Comparison of ENCODE assay signal across 1 cellular context in the genomic region with DNA sequence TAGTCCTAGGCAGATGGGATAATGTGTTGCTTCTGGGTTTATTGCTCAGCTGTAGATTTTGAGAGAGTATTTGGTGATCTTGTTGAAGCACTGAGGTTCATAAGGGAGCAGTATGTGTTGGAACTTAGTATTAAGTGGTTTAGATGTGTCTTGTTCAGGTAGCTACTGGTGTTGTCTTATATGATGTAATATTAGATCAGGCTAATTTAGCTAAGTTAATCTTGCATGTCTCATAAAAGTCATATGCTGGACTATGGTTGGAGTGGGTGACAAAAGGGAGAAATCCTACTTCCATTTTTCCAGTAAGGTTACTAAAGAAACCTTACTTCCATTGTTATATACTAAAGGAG.
TF ChIP-seq lines count a peak whose summit lies in the region.

No MANE protein-coding gene starts in this region.

TF ChIP-seq in SK-N-SH treated with all-trans-retinoic acid at 6 μM for 48 hours, 23 proteins besides CTCF, POLR2A, EP300 and RAD21 (continued from another document):
- TF ChIP-seq, protein P1, sequence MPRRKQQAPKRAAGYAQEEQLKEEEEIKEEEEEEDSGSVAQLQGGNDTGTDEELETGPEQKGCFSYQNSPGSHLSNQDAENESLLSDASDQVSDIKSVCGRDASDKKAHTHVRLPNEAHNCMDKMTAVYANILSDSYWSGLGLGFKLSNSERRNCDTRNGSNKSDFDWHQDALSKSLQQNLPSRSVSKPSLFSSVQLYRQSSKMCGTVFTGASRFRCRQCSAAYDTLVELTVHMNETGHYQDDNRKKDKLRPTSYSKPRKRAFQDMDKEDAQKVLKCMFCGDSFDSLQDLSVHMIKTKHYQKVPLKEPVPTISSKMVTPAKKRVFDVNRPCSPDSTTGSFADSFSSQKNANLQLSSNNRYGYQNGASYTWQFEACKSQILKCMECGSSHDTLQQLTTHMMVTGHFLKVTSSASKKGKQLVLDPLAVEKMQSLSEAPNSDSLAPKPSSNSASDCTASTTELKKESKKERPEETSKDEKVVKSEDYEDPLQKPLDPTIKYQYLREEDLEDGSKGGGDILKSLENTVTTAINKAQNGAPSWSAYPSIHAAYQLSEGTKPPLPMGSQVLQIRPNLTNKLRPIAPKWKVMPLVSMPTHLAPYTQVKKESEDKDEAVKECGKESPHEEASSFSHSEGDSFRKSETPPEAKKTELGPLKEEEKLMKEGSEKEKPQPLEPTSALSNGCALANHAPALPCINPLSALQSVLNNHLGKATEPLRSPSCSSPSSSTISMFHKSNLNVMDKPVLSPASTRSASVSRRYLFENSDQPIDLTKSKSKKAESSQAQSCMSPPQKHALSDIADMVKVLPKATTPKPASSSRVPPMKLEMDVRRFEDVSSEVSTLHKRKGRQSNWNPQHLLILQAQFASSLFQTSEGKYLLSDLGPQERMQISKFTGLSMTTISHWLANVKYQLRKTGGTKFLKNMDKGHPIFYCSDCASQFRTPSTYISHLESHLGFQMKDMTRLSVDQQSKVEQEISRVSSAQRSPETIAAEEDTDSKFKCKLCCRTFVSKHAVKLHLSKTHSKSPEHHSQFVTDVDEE (CRISPR knock-in tag; IDR thresholded peaks at IDR 0.05), result no peak
- TF ChIP-seq ZNF70 (CRISPR knock-in tag; IDR thresholded peaks at IDR 0.05), result no peak
- TF ChIP-seq CSDC2 (CRISPR knock-in tag; IDR thresholded peaks at IDR 0.05), result no peak
- TF ChIP-seq ZFP30 (CRISPR knock-in tag; IDR thresholded peaks at IDR 0.05), result no peak
- TF ChIP-seq PPARA (CRISPR knock-in tag; IDR thresholded peaks at IDR 0.05; ENCODE audit: borderline replicate concordance), result no peak
- TF ChIP-seq, protein P2, sequence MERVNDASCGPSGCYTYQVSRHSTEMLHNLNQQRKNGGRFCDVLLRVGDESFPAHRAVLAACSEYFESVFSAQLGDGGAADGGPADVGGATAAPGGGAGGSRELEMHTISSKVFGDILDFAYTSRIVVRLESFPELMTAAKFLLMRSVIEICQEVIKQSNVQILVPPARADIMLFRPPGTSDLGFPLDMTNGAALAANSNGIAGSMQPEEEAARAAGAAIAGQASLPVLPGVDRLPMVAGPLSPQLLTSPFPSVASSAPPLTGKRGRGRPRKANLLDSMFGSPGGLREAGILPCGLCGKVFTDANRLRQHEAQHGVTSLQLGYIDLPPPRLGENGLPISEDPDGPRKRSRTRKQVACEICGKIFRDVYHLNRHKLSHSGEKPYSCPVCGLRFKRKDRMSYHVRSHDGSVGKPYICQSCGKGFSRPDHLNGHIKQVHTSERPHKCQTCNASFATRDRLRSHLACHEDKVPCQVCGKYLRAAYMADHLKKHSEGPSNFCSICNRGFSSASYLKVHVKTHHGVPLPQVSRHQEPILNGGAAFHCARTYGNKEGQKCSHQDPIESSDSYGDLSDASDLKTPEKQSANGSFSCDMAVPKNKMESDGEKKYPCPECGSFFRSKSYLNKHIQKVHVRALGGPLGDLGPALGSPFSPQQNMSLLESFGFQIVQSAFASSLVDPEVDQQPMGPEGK (CRISPR knock-in tag; IDR thresholded peaks at IDR 0.05; ENCODE audit: borderline replicate concordance), result no peak
- no peak for TF ChIP-seq GLIS3 (CRISPR knock-in tag; IDR thresholded peaks at IDR 0.05)
- TF ChIP-seq SNAI2 (CRISPR knock-in tag; IDR thresholded peaks at IDR 0.05), result no peak
- no peak for TF ChIP-seq OSR1 (CRISPR knock-in tag; IDR thresholded peaks at IDR 0.05)
- TF ChIP-seq TCF4 (CRISPR knock-in tag; IDR thresholded peaks at IDR 0.05; ENCODE audit: borderline replicate concordance), result no peak
- TF ChIP-seq ZC3H10 (CRISPR knock-in tag; IDR thresholded peaks at IDR 0.05), result no peak
- TF ChIP-seq, protein P3, sequence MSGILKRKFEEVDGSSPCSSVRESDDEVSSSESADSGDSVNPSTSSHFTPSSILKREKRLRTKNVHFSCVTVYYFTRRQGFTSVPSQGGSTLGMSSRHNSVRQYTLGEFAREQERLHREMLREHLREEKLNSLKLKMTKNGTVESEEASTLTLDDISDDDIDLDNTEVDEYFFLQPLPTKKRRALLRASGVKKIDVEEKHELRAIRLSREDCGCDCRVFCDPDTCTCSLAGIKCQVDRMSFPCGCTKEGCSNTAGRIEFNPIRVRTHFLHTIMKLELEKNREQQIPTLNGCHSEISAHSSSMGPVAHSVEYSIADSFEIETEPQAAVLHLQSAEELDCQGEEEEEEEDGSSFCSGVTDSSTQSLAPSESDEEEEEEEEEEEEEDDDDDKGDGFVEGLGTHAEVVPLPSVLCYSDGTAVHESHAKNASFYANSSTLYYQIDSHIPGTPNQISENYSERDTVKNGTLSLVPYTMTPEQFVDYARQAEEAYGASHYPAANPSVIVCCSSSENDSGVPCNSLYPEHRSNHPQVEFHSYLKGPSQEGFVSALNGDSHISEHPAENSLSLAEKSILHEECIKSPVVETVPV (CRISPR knock-in tag; IDR thresholded peaks at IDR 0.05), result no peak
